ENCODE assay signal across 21 cellular contexts in genomic region chr7:155964543-155964942, GRCh38.
DNase-seq lines count a peak whose midpoint lies in the region; ATAC-seq, FAIRE-seq and TF ChIP-seq lines count a peak whose summit lies in the region.
"Had no signal": no experiment of that assay in that cellular context is flagged by ENCODE, and none has a peak within 500 bp of the region (broad histone marks: within the 10 kb centered on the region; RNA-seq: fewer than 3 reads in every experiment).

No MANE protein-coding gene starts in this region.

- H3K9ac ChIP-seq in HepG2 (ENCODE audit: insufficient read depth, low read depth, low read length) (no peak overlapping the region), neuronal stem cell (ENCODE audit: low read depth, low read length, poor library complexity) (no peak overlapping the region)

- no peak for TF ChIP-seq POLR2A in HepG2 (IDR thresholded peaks at IDR 0.05; ENCODE audit: insufficient read depth in 1 of 2, low read depth in 2 of 2, low read length in 2 of 2)
- TF ChIP-seq POLR2A in right lobe of liver (IDR thresholded peaks at IDR 0.05), result no peak

- intact Hi-C loops in HepG2 (cut with micrococcal nuclease; ENCODE audit: unreplicated experiment), result no loop called here
- intact Hi-C loops in right lobe of liver (cut with DNase I), result no loop called here

- TF ChIP-seq RAD21 in HepG2 (CRISPR knock-in tag; IDR thresholded peaks at IDR 0.05), result no peak

- no peak overlapping the region for H2BK120ac ChIP-seq in neuronal stem cell (ENCODE audit: low read depth, low read length)

- H3K9me3 ChIP-seq in HepG2 (ENCODE audit: low read length), result no peaks in the 10 kb centered on the region
- H3K9me3 ChIP-seq in right lobe of liver, result no peaks in the 10 kb centered on the region
- H3K9me3 ChIP-seq in neuronal stem cell (replicated peaks in 1 of 2; ENCODE audit: control insufficient read depth in 2 of 2, insufficient read depth in 1 of 2, low read depth in 1 of 2, low read length in 2 of 2), result no peaks in the 10 kb centered on the region

- H3K36me3 ChIP-seq in HepG2 (replicated peaks in 1 of 2; ENCODE audit: control insufficient read depth in 1 of 2, insufficient read depth in 2 of 2, low read length in 2 of 2) (peaks cover 1 to 4% of the 10 kb centered on the region in 2 experiments; a peak in 2 of 5 replicates), right lobe of liver (no peaks in the 10 kb centered on the region), neuronal stem cell (replicated peaks in 1 of 2; ENCODE audit: control insufficient read depth in 2 of 2, insufficient read depth in 2 of 2, low read length in 2 of 2) (no peaks in the 10 kb centered on the region)

- H3K4me3 ChIP-seq in HepG2 (replicated peaks in 1 of 3; ENCODE audit: insufficient read depth in 1 of 3, low read depth in 2 of 3, low read length in 3 of 3) (no peak overlapping the region), right lobe of liver (no peak overlapping the region), choroid plexus epithelial cell (ENCODE audit: low read depth, low read length) (no peak overlapping the region), neuronal stem cell (ENCODE audit: low read length in 2 of 2) (no peak overlapping the region)

- no peaks in the 10 kb centered on the region for H3K79me2 ChIP-seq in HepG2 (ENCODE audit: insufficient read depth, low read length)

- TF ChIP-seq EP300 in HepG2 (IDR thresholded peaks at IDR 0.05; ENCODE audit: low read depth in 2 of 2, low read length in 2 of 2), result no peak
- no peak for TF ChIP-seq EP300 in HepG2 (CRISPR knock-in tag; IDR thresholded peaks at IDR 0.05; ENCODE audit: borderline replicate concordance)

- peak overlapping the region; percentile 14 for H2BK15ac ChIP-seq in neuronal stem cell (ENCODE audit: low read length)

- peak overlapping the region; percentile 26 for H2AK5ac ChIP-seq in neuronal stem cell (ENCODE audit: low read depth, low read length)

- H3K18ac ChIP-seq in neuronal stem cell (ENCODE audit: low read length), result peak overlapping the region; percentile 49

- no peaks in the 10 kb centered on the region; a peak in 1 of 5 replicates for H3K27me3 ChIP-seq in HepG2 (ENCODE audit: control insufficient read depth in 1 of 2, insufficient read depth in 2 of 2, low read length in 2 of 2)
- no peaks in the 10 kb centered on the region for H3K27me3 ChIP-seq in right lobe of liver
- no peaks in the 10 kb centered on the region for H3K27me3 ChIP-seq in neuronal stem cell (ENCODE audit: control insufficient read depth in 3 of 3, insufficient read depth in 3 of 3, low read depth in 1 of 3, low read length in 3 of 3)
- H3K27me3 ChIP-seq in foreskin keratinocyte, result no peaks in the 10 kb centered on the region

- TF ChIP-seq CTCF in HepG2 (CRISPR knock-in tag; IDR thresholded peaks at IDR 0.05), result peak; percentile 25; the same call in 1 of the 2 replicates
- no peak for TF ChIP-seq CTCF in right lobe of liver (IDR thresholded peaks at IDR 0.05)
- TF ChIP-seq CTCF in choroid plexus epithelial cell (conservative IDR thresholded peaks at IDR 0.05; ENCODE audit: low read depth, low read length), result no peak
- no peak for TF ChIP-seq CTCF in foreskin keratinocyte (conservative IDR thresholded peaks at IDR 0.05)

- CTCF ChIA-PET in HepG2 (lab: Yijun Ruan, JAX; ENCODE audit: low intra/inter-chr PET ratio, low total read pairs), result no interaction called here

- ATAC-seq in HepG2 (no peak), right lobe of liver (no peak), foreskin keratinocyte (no peak), GM21423 (IDR thresholded peaks at IDR 0.05; ENCODE audit: unreplicated experiment) (no peak)
- ATAC-seq: Panc1 had no signal

- in situ Hi-C loops in HepG2 (cut with HindIII; ENCODE audit: extremely low pct_ligation_motif_present, low pct_unique_long_range_greater_than_20kb), result loop anchor here (10.0 kb wide), 1 partner anchor 150 kb away; the partner anchor contains the start of gene SHH

- H4K8ac ChIP-seq in neuronal stem cell (ENCODE audit: low read depth, low read length), result no peak overlapping the region

- no peak overlapping the region for H2BK12ac ChIP-seq in neuronal stem cell (ENCODE audit: low read length)

- 84% methylated on average over 6 of the region's 9 CpGs for WGBS in HepG2 (ENCODE audit: low lambda C conversion rate)
- WGBS in right lobe of liver (ENCODE audit: insufficient coverage, low coverage, low lambda C conversion rate, missing lambda C conversion rate), result 80% methylated on average over 1 of the region's 9 CpGs
- no CpG with 5 or more reads among the region's 9 CpGs for WGBS in neuronal stem cell (ENCODE audit: extremely low coverage in 2 of 2, insufficient read length in 2 of 2, insufficient replicate concordance in 1 of 2), 2 donors

- POLR2A ChIA-PET in HepG2 (lab: Yijun Ruan, JAX), result interaction anchor here (1.4 to 6.1 kb wide), 2 partner anchors 9 to 14 kb away, joined by 4 to 121 read pairs; no protein-coding TSS in a partner anchor

- no peak overlapping the region for H3K23ac ChIP-seq in neuronal stem cell (ENCODE audit: low read depth, low read length, poor library complexity)

- no peaks in the 10 kb centered on the region for H3K79me1 ChIP-seq in neuronal stem cell (ENCODE audit: low read depth, low read length)

- DNase-seq in HepG2 (ENCODE audit: low spot score), result no peak
- no peak for DNase-seq in right lobe of liver
- DNase-seq in choroid plexus epithelial cell (ENCODE audit: low read depth), result peak; percentile 15
- DNase-seq in neuronal stem cell (ENCODE audit: low spot score), result no peak
- DNase-seq in foreskin keratinocyte, result no peak
- no peak for DNase-seq in stimulated activated CD4-positive, alpha-beta T cell treated with anti-CD3 and anti-CD28 coated beads, Interleukin-1b, Interleukin-23, amount 100 ng/mL, for 48 hours
- DNase-seq: CD4-positive, alpha-beta T cell; COR-L47; HFFc6; KG1; NCI-H1092; NCI-H1436; NCI-H187 treated with DMSO at 0.1 percent for 48 hours; NCI-H2107; NCI-H446 treated with DMSO at 0.1 percent for 48 hours; NCI-H526 treated with DMSO at 0.1 percent for 48 hours; SIG-M5 had no signal

- no TSS peak for BruUV-seq in HepG2 (replicated peaks; lab: Mats Ljungman, UMichigan)

- H2AFZ ChIP-seq in HepG2 (ENCODE audit: low read length) (no peak overlapping the region), neuronal stem cell (ENCODE audit: low read length) (no peak overlapping the region)

- no peaks in the 10 kb centered on the region; the same call in 1 of the 2 replicates for H4K20me1 ChIP-seq in HepG2 (ENCODE audit: insufficient read depth, low read length)

- no peak for FAIRE-seq in HepG2 (lab: Jason Lieb, UNC)
- FAIRE-seq: H54 had no signal

- H3K4me1 ChIP-seq in HepG2 (ENCODE audit: insufficient read depth, low read length) (peaks cover 45% of the 10 kb centered on the region), right lobe of liver (no peaks in the 10 kb centered on the region), neuronal stem cell (ENCODE audit: control insufficient read depth in 2 of 2, insufficient read depth in 1 of 2, low read depth in 1 of 2, low read length in 2 of 2) (peaks cover 0 to 9% of the 10 kb centered on the region in 2 donors), foreskin keratinocyte (no peaks in the 10 kb centered on the region)

- no peak overlapping the region for H4K91ac ChIP-seq in neuronal stem cell (ENCODE audit: low read depth, low read length, poor library complexity)

- H3K4ac ChIP-seq in neuronal stem cell (ENCODE audit: low read length), result no peak overlapping the region

- H3K4me2 ChIP-seq in HepG2 (ENCODE audit: low read depth, low read length) (no peak overlapping the region), neuronal stem cell (ENCODE audit: insufficient read depth, low read length, poor library complexity, severe bottlenecking) (no peak overlapping the region)

- H3K14ac ChIP-seq in neuronal stem cell (ENCODE audit: low read length), result no peak overlapping the region

- H3K27ac ChIP-seq in HepG2 (ENCODE audit: extremely low read length, insufficient read depth, low read length), result no peak overlapping the region
- no peak overlapping the region for H3K27ac ChIP-seq in right lobe of liver
- H3K27ac ChIP-seq in neuronal stem cell (replicated peaks; ENCODE audit: low read length), result no peak overlapping the region
- H3K27ac ChIP-seq in foreskin keratinocyte, result no peak overlapping the region
- H3K27ac ChIP-seq: HL-60 had no signal

- H2BK5ac ChIP-seq in neuronal stem cell (ENCODE audit: low read length), result peak overlapping the region; percentile 10

TF ChIP-seq in HepG2, 621 proteins besides CTCF, POLR2A, EP300 and RAD21:
- TF ChIP-seq ZBTB33 (CRISPR knock-in tag; IDR thresholded peaks at IDR 0.05) (peak; percentile 61; the same call in 1 of the 2 replicates), ZNF263 (CRISPR knock-in tag; IDR thresholded peaks at IDR 0.05) (peak; percentile 66), ZBTB34 (CRISPR knock-in tag; IDR thresholded peaks at IDR 0.05) (no peak)
